In the genomic region with DNA sequence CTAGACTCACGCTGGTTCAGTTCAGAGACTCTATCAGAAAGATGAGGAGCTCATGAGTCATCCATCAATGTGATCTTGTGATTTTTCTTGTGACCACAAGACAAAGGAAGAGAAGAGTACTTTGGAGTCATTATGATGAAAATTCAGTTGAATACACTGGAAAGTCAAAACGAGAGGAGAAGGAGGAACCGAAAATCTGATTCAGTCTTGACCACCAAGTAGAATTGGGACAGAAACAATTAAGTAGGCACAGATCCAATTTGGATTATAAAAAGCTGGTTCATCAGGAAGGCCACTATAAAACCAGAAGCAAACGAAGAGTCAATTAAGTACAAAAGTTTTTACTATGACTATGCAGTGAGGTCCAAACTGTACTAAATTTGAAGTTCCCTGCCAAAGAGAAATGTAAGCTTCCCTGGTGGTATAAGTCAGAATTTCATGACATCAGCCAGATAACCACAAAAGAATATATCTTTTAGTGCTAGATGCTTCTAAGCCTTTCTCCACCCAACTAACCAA, we compare ENCODE assay signal across 8 cellular contexts.
DNase-seq lines count a peak whose midpoint lies in the region; ATAC-seq lines count a peak whose summit lies in the region.

No MANE protein-coding gene starts in this region.

- peak in 1 of 5 donors; percentile 31 for DNase-seq in CD8-positive, alpha-beta memory T cell
- no peak for DNase-seq in activated T-helper 2 cell treated with anti-CD3 and anti-CD28 coated beads, Interferon-gamma antibody, Interleukin-2, Interleukin-4, amounts not matched to agents 10 μg/mL and 5 μg/mL and 100 μg/mL, durations not matched to agents 14 hours and 24 hours and 36 hours (ENCODE audit: low spot score)
- DNase-seq in midbrain (lab: John Stamatoyannopoulos, UW) = peak; percentile 44
- DNase-seq in NK-92 treated with Interleukin-12 subunit alpha and Interleukin-12 subunit beta, amount 100 ng/mL, for 24 hours (lab: John Stamatoyannopoulos, UW) = no peak
- no peak for DNase-seq in SW 1271 (lab: John Stamatoyannopoulos, UW)
- no peak for DNase-seq in NCI-H1694 (lab: John Stamatoyannopoulos, UW)

- H3K4me1 ChIP-seq in CD8-positive, alpha-beta memory T cell (ENCODE audit: insufficient read depth, low read length) = peaks cover 24% of the 10 kb centered on the region

- H3K27ac ChIP-seq in CD8-positive, alpha-beta memory T cell (ENCODE audit: low read depth, low read length) = no peak overlapping the region

- no peak overlapping the region for H3K4me3 ChIP-seq in CD8-positive, alpha-beta memory T cell (ENCODE audit: low read length)

- intact Hi-C loops in activated T-helper 2 cell treated with anti-CD3 and anti-CD28 coated beads, Interferon-gamma antibody, Interleukin-2, Interleukin-4, amounts not matched to agents 10 μg/mL and 5 μg/mL and 100 μg/mL, durations not matched to agents 14 hours and 24 hours and 36 hours (cut with micrococcal nuclease) = loop anchor here (1.0 to 5.0 kb wide), 8 partner anchors 10 to 881 kb away; no protein-coding TSS in a partner anchor

- peaks cover 7 to 24% (median 11%) of the 10 kb centered on the region in 3 donors for H3K36me3 Mint-ChIP-seq in CD8-positive, alpha-beta memory T cell
- H3K36me3 Mint-ChIP-seq in activated T-helper 2 cell treated with anti-CD3 and anti-CD28 coated beads, Interferon-gamma antibody, Interleukin-2, Interleukin-4, amounts not matched to agents 10 μg/mL and 5 μg/mL and 100 μg/mL, durations not matched to agents 14 hours and 24 hours and 36 hours (ENCODE audit: low read depth) = peaks cover 28% of the 10 kb centered on the region

- peaks cover 0 to 2% of the 10 kb centered on the region in 2 donors for H3K27me3 Mint-ChIP-seq in CD8-positive, alpha-beta memory T cell
- no peaks in the 10 kb centered on the region for H3K27me3 Mint-ChIP-seq in activated T-helper 2 cell treated with anti-CD3 and anti-CD28 coated beads, Interferon-gamma antibody, Interleukin-2, Interleukin-4, amounts not matched to agents 10 μg/mL and 5 μg/mL and 100 μg/mL, durations not matched to agents 14 hours and 24 hours and 36 hours (ENCODE audit: low read depth)

- H3K27ac Mint-ChIP-seq in CD8-positive, alpha-beta memory T cell = peak overlapping the region in 5 of 8 donors; percentile 17 to 83 (median 47)
- peak overlapping the region; percentile 86 for H3K27ac Mint-ChIP-seq in activated T-helper 2 cell treated with anti-CD3 and anti-CD28 coated beads, Interferon-gamma antibody, Interleukin-2, Interleukin-4, amounts not matched to agents 10 μg/mL and 5 μg/mL and 100 μg/mL, durations not matched to agents 14 hours and 24 hours and 36 hours

- no peaks in the 10 kb centered on the region for H3K9me3 ChIP-seq in CD8-positive, alpha-beta memory T cell (ENCODE audit: low read length)

- H3K4me1 Mint-ChIP-seq in CD8-positive, alpha-beta memory T cell = peaks cover 32 to 63% (median 39%) of the 10 kb centered on the region in 3 donors
- H3K4me1 Mint-ChIP-seq in activated T-helper 2 cell treated with anti-CD3 and anti-CD28 coated beads, Interferon-gamma antibody, Interleukin-2, Interleukin-4, amounts not matched to agents 10 μg/mL and 5 μg/mL and 100 μg/mL, durations not matched to agents 14 hours and 24 hours and 36 hours (ENCODE audit: low read depth) = peaks cover 45% of the 10 kb centered on the region

- H3K9me3 Mint-ChIP-seq in CD8-positive, alpha-beta memory T cell = no peaks in the 10 kb centered on the region
- H3K9me3 Mint-ChIP-seq in activated T-helper 2 cell treated with anti-CD3 and anti-CD28 coated beads, Interferon-gamma antibody, Interleukin-2, Interleukin-4, amounts not matched to agents 10 μg/mL and 5 μg/mL and 100 μg/mL, durations not matched to agents 14 hours and 24 hours and 36 hours = peaks cover 12% of the 10 kb centered on the region

- POLR2A ChIA-PET in CD8-positive, alpha-beta memory T cell (lab: Charles Lee) = interaction anchor here (0.6 to 1.2 kb wide), 3 partner anchors 10 to 64 kb away, joined by 3 to 5 read pairs (median 5); no protein-coding TSS in a partner anchor

- CTCF ChIA-PET in CD8-positive, alpha-beta memory T cell (lab: Charles Lee) = interaction anchor here (1.1 to 2.5 kb wide), 4 partner anchors 8 to 182 kb away, joined by 3 to 8 read pairs (median 5); no protein-coding TSS in a partner anchor

- H3K27me3 ChIP-seq in CD8-positive, alpha-beta memory T cell (ENCODE audit: insufficient read depth, low read length, poor library complexity, severe bottlenecking) = no peaks in the 10 kb centered on the region

- peak overlapping the region in 3 of 7 donors; percentile 17 to 60 (median 35) for H3K4me3 Mint-ChIP-seq in CD8-positive, alpha-beta memory T cell
- H3K4me3 Mint-ChIP-seq in activated T-helper 2 cell treated with anti-CD3 and anti-CD28 coated beads, Interferon-gamma antibody, Interleukin-2, Interleukin-4, amounts not matched to agents 10 μg/mL and 5 μg/mL and 100 μg/mL, durations not matched to agents 14 hours and 24 hours and 36 hours (ENCODE audit: low read depth) = peak overlapping the region; percentile 28

- peak; percentile 46 for ATAC-seq in GM19438 (IDR thresholded peaks at IDR 0.05; ENCODE audit: low read depth, unreplicated experiment)
- ATAC-seq in HG03432 (IDR thresholded peaks at IDR 0.05; ENCODE audit: unreplicated experiment) = peak; percentile 81

- no peaks in the 10 kb centered on the region for H3K36me3 ChIP-seq in CD8-positive, alpha-beta memory T cell (ENCODE audit: insufficient read depth, low read length)
